Comparison of ENCODE assay signal across 2 cellular contexts in the genomic region with DNA sequence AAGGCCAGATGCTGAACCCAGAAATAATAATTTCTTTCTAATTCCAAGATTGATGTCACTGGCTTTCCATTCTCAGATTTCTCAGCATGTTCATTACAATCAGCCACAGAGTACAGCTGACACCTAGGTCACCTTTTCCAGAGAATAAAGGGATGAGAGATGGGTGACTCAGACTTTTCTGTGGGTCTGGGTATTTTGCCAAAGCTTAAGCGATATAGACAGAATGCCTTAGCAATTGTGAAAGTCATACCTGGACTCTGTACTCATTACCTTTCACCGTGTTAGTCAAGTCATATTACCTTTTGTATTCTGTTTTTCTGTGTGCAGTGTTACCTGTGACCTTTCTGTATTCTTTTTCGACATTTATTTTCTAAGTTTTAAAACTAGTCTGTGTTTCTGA.
TF ChIP-seq lines count a peak whose summit lies in the region.

No MANE protein-coding gene starts in this region.

TF ChIP-seq in SK-N-SH, 30 proteins besides CTCF, POLR2A, EP300 and RAD21 (continued from another document):
- no peak for TF ChIP-seq ZBTB33 (IDR thresholded peaks at IDR 0.05; ENCODE audit: borderline replicate concordance, low read depth)
- no peak for TF ChIP-seq FOXJ3 (CRISPR knock-in tag; IDR thresholded peaks at IDR 0.05)
- TF ChIP-seq PBX3 (IDR thresholded peaks at IDR 0.05), result peak; percentile 34; the same call in 1 of the 2 replicates
- no peak for TF ChIP-seq TAF1 (IDR thresholded peaks at IDR 0.05; ENCODE audit: borderline replicate concordance, low read depth, low read length)
- 0 out of 2 replicates have a peak, but pooled peaks have one; percentile 26 for TF ChIP-seq NFIC (IDR thresholded peaks at IDR 0.05; ENCODE audit: borderline replicate concordance)
- no peak for TF ChIP-seq GABPA (IDR thresholded peaks at IDR 0.05; ENCODE audit: low read depth)
- TF ChIP-seq SIN3A (IDR thresholded peaks at IDR 0.05; ENCODE audit: borderline replicate concordance, low read depth, low read length), result no peak
- peak; percentile 33; the same call in 1 of the 2 replicates for TF ChIP-seq JUND (IDR thresholded peaks at IDR 0.05)

TF ChIP-seq in SK-N-SH treated with all-trans-retinoic acid at 6 μM for 48 hours, 23 proteins besides CTCF, POLR2A, EP300 and RAD21 (continued from another document):
- no peak for TF ChIP-seq RARB (CRISPR knock-in tag; IDR thresholded peaks at IDR 0.05)
- TF ChIP-seq BACH2 (CRISPR knock-in tag; IDR thresholded peaks at IDR 0.05; ENCODE audit: borderline replicate concordance), result no peak
- TF ChIP-seq, protein P1, sequence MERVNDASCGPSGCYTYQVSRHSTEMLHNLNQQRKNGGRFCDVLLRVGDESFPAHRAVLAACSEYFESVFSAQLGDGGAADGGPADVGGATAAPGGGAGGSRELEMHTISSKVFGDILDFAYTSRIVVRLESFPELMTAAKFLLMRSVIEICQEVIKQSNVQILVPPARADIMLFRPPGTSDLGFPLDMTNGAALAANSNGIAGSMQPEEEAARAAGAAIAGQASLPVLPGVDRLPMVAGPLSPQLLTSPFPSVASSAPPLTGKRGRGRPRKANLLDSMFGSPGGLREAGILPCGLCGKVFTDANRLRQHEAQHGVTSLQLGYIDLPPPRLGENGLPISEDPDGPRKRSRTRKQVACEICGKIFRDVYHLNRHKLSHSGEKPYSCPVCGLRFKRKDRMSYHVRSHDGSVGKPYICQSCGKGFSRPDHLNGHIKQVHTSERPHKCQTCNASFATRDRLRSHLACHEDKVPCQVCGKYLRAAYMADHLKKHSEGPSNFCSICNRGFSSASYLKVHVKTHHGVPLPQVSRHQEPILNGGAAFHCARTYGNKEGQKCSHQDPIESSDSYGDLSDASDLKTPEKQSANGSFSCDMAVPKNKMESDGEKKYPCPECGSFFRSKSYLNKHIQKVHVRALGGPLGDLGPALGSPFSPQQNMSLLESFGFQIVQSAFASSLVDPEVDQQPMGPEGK (CRISPR knock-in tag; IDR thresholded peaks at IDR 0.05; ENCODE audit: borderline replicate concordance), result no peak
- TF ChIP-seq ZNF565 (CRISPR knock-in tag; conservative IDR thresholded peaks at IDR 0.05; ENCODE audit: low read depth), result no peak
- no peak for TF ChIP-seq ESRRG (CRISPR knock-in tag; IDR thresholded peaks at IDR 0.05)
- TF ChIP-seq ISL1 (CRISPR knock-in tag; IDR thresholded peaks at IDR 0.05), result no peak
- TF ChIP-seq, protein P2, sequence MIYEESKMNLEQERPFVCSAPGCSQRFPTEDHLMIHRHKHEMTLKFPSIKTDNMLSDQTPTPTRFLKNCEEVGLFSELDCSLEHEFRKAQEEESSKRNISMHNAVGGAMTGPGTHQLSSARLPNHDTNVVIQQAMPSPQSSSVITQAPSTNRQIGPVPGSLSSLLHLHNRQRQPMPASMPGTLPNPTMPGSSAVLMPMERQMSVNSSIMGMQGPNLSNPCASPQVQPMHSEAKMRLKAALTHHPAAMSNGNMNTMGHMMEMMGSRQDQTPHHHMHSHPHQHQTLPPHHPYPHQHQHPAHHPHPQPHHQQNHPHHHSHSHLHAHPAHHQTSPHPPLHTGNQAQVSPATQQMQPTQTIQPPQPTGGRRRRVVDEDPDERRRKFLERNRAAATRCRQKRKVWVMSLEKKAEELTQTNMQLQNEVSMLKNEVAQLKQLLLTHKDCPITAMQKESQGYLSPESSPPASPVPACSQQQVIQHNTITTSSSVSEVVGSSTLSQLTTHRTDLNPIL (CRISPR knock-in tag; IDR thresholded peaks at IDR 0.05; ENCODE audit: low read depth), result no peak
- TF ChIP-seq ARNTL (CRISPR knock-in tag; IDR thresholded peaks at IDR 0.05; ENCODE audit: borderline replicate concordance, low read depth), result no peak
- no peak for TF ChIP-seq ZC3H10 (CRISPR knock-in tag; IDR thresholded peaks at IDR 0.05)
- no peak for TF ChIP-seq ZNF8 (CRISPR knock-in tag; IDR thresholded peaks at IDR 0.05)
- no peak for TF ChIP-seq PPARA (CRISPR knock-in tag; IDR thresholded peaks at IDR 0.05; ENCODE audit: borderline replicate concordance)
- TF ChIP-seq, protein P3, sequence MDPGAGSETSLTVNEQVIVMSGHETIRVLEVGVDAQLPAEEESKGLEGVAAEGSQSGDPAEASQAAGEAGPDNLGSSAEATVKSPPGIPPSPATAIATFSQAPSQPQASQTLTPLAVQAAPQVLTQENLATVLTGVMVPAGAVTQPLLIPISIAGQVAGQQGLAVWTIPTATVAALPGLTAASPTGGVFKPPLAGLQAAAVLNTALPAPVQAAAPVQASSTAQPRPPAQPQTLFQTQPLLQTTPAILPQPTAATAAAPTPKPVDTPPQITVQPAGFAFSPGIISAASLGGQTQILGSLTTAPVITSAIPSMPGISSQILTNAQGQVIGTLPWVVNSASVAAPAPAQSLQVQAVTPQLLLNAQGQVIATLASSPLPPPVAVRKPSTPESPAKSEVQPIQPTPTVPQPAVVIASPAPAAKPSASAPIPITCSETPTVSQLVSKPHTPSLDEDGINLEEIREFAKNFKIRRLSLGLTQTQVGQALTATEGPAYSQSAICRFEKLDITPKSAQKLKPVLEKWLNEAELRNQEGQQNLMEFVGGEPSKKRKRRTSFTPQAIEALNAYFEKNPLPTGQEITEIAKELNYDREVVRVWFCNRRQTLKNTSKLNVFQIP (CRISPR knock-in tag; IDR thresholded peaks at IDR 0.05; ENCODE audit: borderline replicate concordance, low read depth), result no peak
